ENCODE assay signal across 22 cellular contexts in genomic region chr1:163737261-163737660, GRCh38.
"Had no signal": no experiment of that assay in that cellular context is flagged by ENCODE, and none has a peak within 500 bp of the region (broad histone marks: within the 10 kb centered on the region; RNA-seq: fewer than 3 reads in every experiment).

No MANE protein-coding gene starts in this region.

- H3K36me3 Mint-ChIP-seq: activated naive CD4-positive, alpha-beta T cell treated with anti-CD3 and anti-CD28 coated beads, Interleukin-2, amount 50 U/mL, for 24 hours; WTC11 had no signal

- ATAC-seq: gastrocnemius medialis; mucosa of descending colon; stimulated activated naive CD8-positive, alpha-beta T cell treated with anti-CD3 and anti-CD28 coated beads, Interleukin-15, Interleukin-2, amounts not matched to agents 100 U/mL and 50 U/mL, for 24 hours; WTC11 had no signal

- H3K4me1 Mint-ChIP-seq: activated naive CD4-positive, alpha-beta T cell treated with anti-CD3 and anti-CD28 coated beads, Interleukin-2, amount 50 U/mL, for 24 hours; nephron progenitor cell had no signal

- H3K36me3 ChIP-seq: adrenal gland, ascending aorta, gastrocnemius medialis, left ventricle myocardium inferior, prostate gland, spleen, upper lobe of left lung had no signal

- H3K27ac Mint-ChIP-seq: activated naive CD4-positive, alpha-beta T cell treated with anti-CD3 and anti-CD28 coated beads, Interleukin-2, amount 50 U/mL, for 24 hours; nephron progenitor cell; T-helper 1 cell treated with Interleukin-12 subunit alpha and Interleukin-12 subunit beta and Interleukin-4 antibody, amounts not matched to agents 30 μg/mL and 1 μg/mL, for 36 hours; WTC11 had no signal

- DNase-seq: activated gamma-delta T cell treated with Interleukin-2 at 50 U/mL for 16 hours; activated T-cell treated with anti-CD3 and anti-CD28 coated beads, Interleukin-2, amount 50 U/mL, for 1 hour; adrenal gland; central memory CD4-positive, alpha-beta T cell; dermis blood vessel endothelial cell; effector CD8-positive, alpha-beta T cell; gastrocnemius medialis; hippocampal formation; left ventricle myocardium inferior; mammary epithelial cell; mucosa of descending colon; nephron progenitor cell; spleen; stimulated activated CD4-positive, alpha-beta T cell treated with anti-CD3 and anti-CD28 coated beads, Interleukin-4, amount 100 ng/mL, for 4 hours; stimulated activated naive CD8-positive, alpha-beta T cell treated with anti-CD3 and anti-CD28 coated beads, Interleukin-15, Interleukin-2, amounts not matched to agents 100 U/mL and 50 U/mL, for 24 hours; T1000; upper lobe of left lung had no signal

- H3K4me1 ChIP-seq: adrenal gland, ascending aorta, gastrocnemius medialis, left ventricle myocardium inferior, prostate gland, spleen, upper lobe of left lung had no signal

- H3K27me3 ChIP-seq: adrenal gland, ascending aorta, gastrocnemius medialis, spleen, upper lobe of left lung had no signal

- H3K27ac ChIP-seq: adrenal gland, ascending aorta, gastrocnemius medialis, left ventricle myocardium inferior, prostate gland, spleen, upper lobe of left lung had no signal

- H3K4me3 ChIP-seq: adrenal gland, ascending aorta, gastrocnemius medialis, left ventricle myocardium inferior, mucosa of descending colon, prostate gland, spleen, upper lobe of left lung had no signal

- H3K9me3 Mint-ChIP-seq: T-helper 1 cell treated with Interleukin-12 subunit alpha and Interleukin-12 subunit beta and Interleukin-4 antibody, amounts not matched to agents 30 μg/mL and 1 μg/mL, for 36 hours had no signal

- H3K4me3 Mint-ChIP-seq: activated naive CD4-positive, alpha-beta T cell treated with anti-CD3 and anti-CD28 coated beads, Interleukin-2, amount 50 U/mL, for 24 hours; nephron progenitor cell; T-helper 1 cell treated with Interleukin-12 subunit alpha and Interleukin-12 subunit beta and Interleukin-4 antibody, amounts not matched to agents 30 μg/mL and 1 μg/mL, for 36 hours; WTC11 had no signal

- H3K27me3 Mint-ChIP-seq: activated naive CD4-positive, alpha-beta T cell treated with anti-CD3 and anti-CD28 coated beads, Interleukin-2, amount 50 U/mL, for 24 hours had no signal

- H3K9me3 ChIP-seq: ascending aorta, gastrocnemius medialis, mucosa of descending colon, prostate gland, upper lobe of left lung had no signal
